Comparison of ENCODE assay signal across 1 cellular context in genomic region chr15:28106294-28107110, GRCh38.
TF ChIP-seq lines count a peak whose summit lies in the region.

No MANE protein-coding gene starts in this region.

TF ChIP-seq in SK-N-SH treated with all-trans-retinoic acid at 6 μM for 48 hours, 23 proteins besides CTCF, POLR2A, EP300 and RAD21 (continued from another document):
- TF ChIP-seq CREB5 (CRISPR knock-in tag; IDR thresholded peaks at IDR 0.05; ENCODE audit: low read depth) (no peak), TCF4 (CRISPR knock-in tag; IDR thresholded peaks at IDR 0.05; ENCODE audit: borderline replicate concordance) (no peak), ZNF565 (CRISPR knock-in tag; conservative IDR thresholded peaks at IDR 0.05; ENCODE audit: low read depth) (no peak), ZNF70 (CRISPR knock-in tag; IDR thresholded peaks at IDR 0.05) (no peak), ARNTL (CRISPR knock-in tag; IDR thresholded peaks at IDR 0.05; ENCODE audit: borderline replicate concordance, low read depth) (no peak), BACH2 (CRISPR knock-in tag; IDR thresholded peaks at IDR 0.05; ENCODE audit: borderline replicate concordance) (no peak), PATZ1 (CRISPR knock-in tag; IDR thresholded peaks at IDR 0.05; ENCODE audit: borderline replicate concordance) (no peak), SNAI2 (CRISPR knock-in tag; IDR thresholded peaks at IDR 0.05) (no peak), ZNF8 (CRISPR knock-in tag; IDR thresholded peaks at IDR 0.05) (no peak)
